21 cellular contexts compared by ENCODE assay signal in the genomic region with DNA sequence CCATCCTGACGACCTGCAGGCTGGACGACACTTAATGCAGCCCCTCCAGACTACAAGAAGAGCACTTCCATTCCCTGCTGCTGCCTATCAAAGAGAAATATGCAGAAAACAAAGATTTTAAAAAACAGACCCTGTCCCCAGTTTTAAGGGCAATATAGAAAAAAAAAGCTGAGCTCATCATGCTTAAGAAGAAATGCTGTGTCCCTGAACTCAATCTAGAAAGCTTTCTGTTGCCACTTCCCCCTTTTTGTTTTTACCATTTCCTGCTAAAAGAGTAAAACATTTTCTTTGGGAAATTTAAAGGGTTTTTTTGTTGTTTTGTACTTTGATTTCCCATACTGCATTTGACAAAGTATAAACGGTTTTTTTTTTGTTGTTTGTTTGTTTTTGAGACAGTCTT. TPM values are rescaled to one million over a fixed set of nuclear protein-coding genes. Genes with fewer than 3 reads are reported as not detected.
DNase-seq lines count a peak whose midpoint lies in the region; ATAC-seq and TF ChIP-seq lines count a peak whose summit lies in the region.
"Had no signal": no experiment of that assay in that cellular context is flagged by ENCODE, and none has a peak within 500 bp of the region (broad histone marks: within the 10 kb centered on the region; RNA-seq: fewer than 3 reads in every experiment).

No MANE protein-coding gene starts in this region.

- WGBS in IMR-90 (ENCODE audit: extremely low coverage in 2 of 2, insufficient read length in 1 of 2), 2 experiments, result no CpG with 5 or more reads among the region's 3 CpGs
- 84 to 94% methylated on average over 2 to 3 of the region's 3 CpGs for WGBS in endodermal cell (ENCODE audit: insufficient coverage in 1 of 2, insufficient read length in 1 of 2), 2 experiments

- no peaks in the 10 kb centered on the region for H3K27me3 Mint-ChIP-seq in endodermal cell (ENCODE audit: insufficient read depth)
- H3K27me3 Mint-ChIP-seq in activated T-helper 2 cell treated with anti-CD3 and anti-CD28 coated beads, Interferon-gamma antibody, Interleukin-2, Interleukin-4, amounts not matched to agents 10 μg/mL and 5 μg/mL and 100 μg/mL, durations not matched to agents 14 hours and 24 hours and 36 hours (ENCODE audit: low read depth), result no peaks in the 10 kb centered on the region
- H3K27me3 Mint-ChIP-seq: activated naive CD8-positive, alpha-beta T cell treated with anti-CD3 and anti-CD28 coated beads, Interleukin-2, amount 10 ng/mL, durations not matched to agents 7 days and 5 days had no signal

- H4K20me1 ChIP-seq in IMR-90 (ENCODE audit: insufficient read depth, low read length) (peaks cover 27% of the 10 kb centered on the region), OCI-LY7 (ENCODE audit: insufficient read depth, low read length) (no peaks in the 10 kb centered on the region)

- H2AFZ ChIP-seq in IMR-90 (replicated peaks; ENCODE audit: low read length, poor library complexity) (no peak overlapping the region), OCI-LY7 (ENCODE audit: low read length) (no peak overlapping the region)

- H3K9ac ChIP-seq in IMR-90 (ENCODE audit: low read depth, low read length) (no peak overlapping the region), endodermal cell (ENCODE audit: extremely low read depth, low read length, poor library complexity, severe bottlenecking) (no peak overlapping the region)
- H3K9ac ChIP-seq: BLaER1 treated with 17β-estradiol and CSF1 and Interleukin-3, amounts not matched to agents 10 nM and 100 nM had no signal

- no peak overlapping the region for H2AK9ac ChIP-seq in IMR-90 (replicated peaks; ENCODE audit: low read depth, low read length, poor library complexity)

- in situ Hi-C loops in IMR-90 (cut with MboI; ENCODE audit: low sequenced_read_pairs), result no loop called here

- H3K27me3 ChIP-seq in IMR-90 (ENCODE audit: control insufficient read depth, insufficient read depth, low read length), result no peaks in the 10 kb centered on the region
- no peaks in the 10 kb centered on the region for H3K27me3 ChIP-seq in endodermal cell (ENCODE audit: control insufficient read depth, insufficient read depth, low read length, poor library complexity, severe bottlenecking)
- H3K27me3 ChIP-seq: BLaER1 treated with 17β-estradiol and CSF1 and Interleukin-3, amounts not matched to agents 10 nM and 100 nM; transverse colon had no signal

- H3K9me3 ChIP-seq in IMR-90 (ENCODE audit: control insufficient read depth, insufficient read depth, low read length) (no peaks in the 10 kb centered on the region), OCI-LY7 (ENCODE audit: low read length) (no peaks in the 10 kb centered on the region), endodermal cell (ENCODE audit: control insufficient read depth, low read length) (no peaks in the 10 kb centered on the region)
- H3K9me3 ChIP-seq: transverse colon had no signal

- H2BK5ac ChIP-seq in IMR-90 (ENCODE audit: low read depth, low read length, poor library complexity, severe bottlenecking), result no peak overlapping the region

- no peaks in the 10 kb centered on the region for H3K9me2 ChIP-seq in OCI-LY7 (ENCODE audit: insufficient read depth, low read length)

- H3K36me3 Mint-ChIP-seq in endodermal cell (ENCODE audit: low read depth), result peaks cover 4% of the 10 kb centered on the region
- peaks cover 5% of the 10 kb centered on the region for H3K36me3 Mint-ChIP-seq in activated T-helper 2 cell treated with anti-CD3 and anti-CD28 coated beads, Interferon-gamma antibody, Interleukin-2, Interleukin-4, amounts not matched to agents 10 μg/mL and 5 μg/mL and 100 μg/mL, durations not matched to agents 14 hours and 24 hours and 36 hours (ENCODE audit: low read depth)

- no peak overlapping the region for H3K4ac ChIP-seq in IMR-90 (ENCODE audit: low read depth, low read length)

- no peak overlapping the region for H3K27ac ChIP-seq in IMR-90 (ENCODE audit: insufficient read depth, low read length)
- no peak overlapping the region for H3K27ac ChIP-seq in OCI-LY7 (ENCODE audit: low read depth, low read length, poor library complexity, severe bottlenecking)
- H3K27ac ChIP-seq in endodermal cell (ENCODE audit: low read depth, low read length), result no peak overlapping the region
- H3K27ac ChIP-seq: BLaER1 treated with 17β-estradiol and CSF1 and Interleukin-3, amounts not matched to agents 10 nM and 100 nM had no signal

- H2AK5ac ChIP-seq in IMR-90 (ENCODE audit: low read depth, low read length), result peak overlapping the region; percentile 6; the same call in 1 of the 2 replicates

- no peak overlapping the region for H3K23ac ChIP-seq in IMR-90 (ENCODE audit: low read depth, low read length)

- H3K14ac ChIP-seq in IMR-90 (replicated peaks; ENCODE audit: low read depth, low read length), result no peak overlapping the region

- CTCF ChIA-PET in IMR-90 (lab: Yijun Ruan, JAX), result interaction anchor here (1.1 kb wide), 1 partner anchor 10 kb away, joined by 3 read pairs; no protein-coding TSS in a partner anchor
- CTCF ChIA-PET in OCI-LY7 (lab: Charles Lee; ENCODE audit: unreplicated experiment), result no interaction called here

- H4K8ac ChIP-seq in IMR-90 (ENCODE audit: low read depth in 2 of 2, low read length in 2 of 2), result no peak overlapping the region

- DNase-seq in IMR-90 (no peak), OCI-LY7 (ENCODE audit: low spot score) (peak; percentile 14), endodermal cell (no peak), retina (peak; percentile 50)
- no peak for DNase-seq in activated T-helper 2 cell treated with anti-CD3 and anti-CD28 coated beads, Interferon-gamma antibody, Interleukin-2, Interleukin-4, amounts not matched to agents 10 μg/mL and 5 μg/mL and 100 μg/mL, durations not matched to agents 14 hours and 24 hours and 36 hours (ENCODE audit: low spot score)
- DNase-seq: activated CD4-positive, alpha-beta T cell treated with anti-CD3 and anti-CD28 coated beads for 4 hours; activated naive CD8-positive, alpha-beta T cell treated with anti-CD3 and anti-CD28 coated beads, Interleukin-2, amount 10 ng/mL, durations not matched to agents 7 days and 5 days; KG1; left ventricle myocardium superior; NCI-H1694; NCI-H226; NK-92 treated with Interleukin-12 subunit alpha and Interleukin-12 subunit beta, amount 100 ng/mL, for 24 hours; posterior cingulate gyrus; SHP77 treated with DMSO at 0.1 percent for 48 hours; transverse colon had no signal

- H3K4me3 ChIP-seq in IMR-90 (ENCODE audit: insufficient read depth, low read depth, low read length) (no peak overlapping the region), OCI-LY7 (ENCODE audit: low read depth, low read length, poor library complexity, severe bottlenecking) (no peak overlapping the region), endodermal cell (ENCODE audit: low read length) (no peak overlapping the region)
- H3K4me3 ChIP-seq: BLaER1 treated with 17β-estradiol and CSF1 and Interleukin-3, amounts not matched to agents 10 nM and 100 nM; smooth muscle cell; transverse colon had no signal

- H3K56ac ChIP-seq in IMR-90 (ENCODE audit: extremely low read depth, insufficient read depth, low read length), result no peak overlapping the region

- no peak overlapping the region for H2BK120ac ChIP-seq in IMR-90 (ENCODE audit: low read depth, low read length)

- no peak overlapping the region for H4K91ac ChIP-seq in IMR-90 (ENCODE audit: insufficient read depth, low read depth, low read length)

- H3K4me2 ChIP-seq in IMR-90 (ENCODE audit: low read depth, low read length) (no peak overlapping the region), OCI-LY7 (ENCODE audit: low read length) (no peak overlapping the region)
- H3K4me2 ChIP-seq: smooth muscle cell had no signal

- peak overlapping the region; percentile 1 for H3K27ac Mint-ChIP-seq in endodermal cell
- H3K27ac Mint-ChIP-seq in activated T-helper 2 cell treated with anti-CD3 and anti-CD28 coated beads, Interferon-gamma antibody, Interleukin-2, Interleukin-4, amounts not matched to agents 10 μg/mL and 5 μg/mL and 100 μg/mL, durations not matched to agents 14 hours and 24 hours and 36 hours, result no peak overlapping the region
- H3K27ac Mint-ChIP-seq: activated naive CD8-positive, alpha-beta T cell treated with anti-CD3 and anti-CD28 coated beads, Interleukin-2, amount 10 ng/mL, durations not matched to agents 7 days and 5 days had no signal

- peaks cover 29% of the 10 kb centered on the region for H3K4me1 Mint-ChIP-seq in endodermal cell
- H3K4me1 Mint-ChIP-seq in activated T-helper 2 cell treated with anti-CD3 and anti-CD28 coated beads, Interferon-gamma antibody, Interleukin-2, Interleukin-4, amounts not matched to agents 10 μg/mL and 5 μg/mL and 100 μg/mL, durations not matched to agents 14 hours and 24 hours and 36 hours (ENCODE audit: low read depth), result peaks cover 7% of the 10 kb centered on the region

- no peak for TF ChIP-seq RAD21 in IMR-90 (IDR thresholded peaks at IDR 0.05; ENCODE audit: low read length)

- TF ChIP-seq CTCF in IMR-90 (conservative IDR thresholded peaks at IDR 0.05; ENCODE audit: low read depth, low read length) (no peak), OCI-LY7 (conservative IDR thresholded peaks at IDR 0.05; ENCODE audit: low read length) (no peak), endodermal cell (conservative IDR thresholded peaks at IDR 0.05) (no peak)

- peaks cover 21% of the 10 kb centered on the region for H3K4me1 ChIP-seq in IMR-90 (ENCODE audit: control insufficient read depth, insufficient read depth, low read length)
- H3K4me1 ChIP-seq in OCI-LY7 (ENCODE audit: insufficient read depth, low read length, poor library complexity, severe bottlenecking), result peaks cover 6% of the 10 kb centered on the region
- H3K4me1 ChIP-seq in endodermal cell (ENCODE audit: control insufficient read depth, insufficient read depth, low read length), result no peaks in the 10 kb centered on the region

- TF ChIP-seq POLR2A in IMR-90 (IDR thresholded peaks at IDR 0.05; ENCODE audit: low read depth, low read length), result no peak

- no peak overlapping the region for H3K4me3 Mint-ChIP-seq in endodermal cell
- no peak overlapping the region for H3K4me3 Mint-ChIP-seq in activated T-helper 2 cell treated with anti-CD3 and anti-CD28 coated beads, Interferon-gamma antibody, Interleukin-2, Interleukin-4, amounts not matched to agents 10 μg/mL and 5 μg/mL and 100 μg/mL, durations not matched to agents 14 hours and 24 hours and 36 hours (ENCODE audit: low read depth)
- H3K4me3 Mint-ChIP-seq: activated naive CD8-positive, alpha-beta T cell treated with anti-CD3 and anti-CD28 coated beads, Interleukin-2, amount 10 ng/mL, durations not matched to agents 7 days and 5 days; T-helper 2 cell treated with Interferon-gamma antibody and Interleukin-4, amounts not matched to agents 5 μg/mL and 100 μg/mL, for 36 hours had no signal

- no peak overlapping the region for H2BK15ac ChIP-seq in IMR-90 (ENCODE audit: low read depth, low read length)

- H3K36me3 ChIP-seq in IMR-90 (ENCODE audit: control insufficient read depth, insufficient read depth, low read length) (no peaks in the 10 kb centered on the region), OCI-LY7 (ENCODE audit: insufficient read depth, low read length) (no peaks in the 10 kb centered on the region), endodermal cell (ENCODE audit: control insufficient read depth, insufficient read depth, low read length) (no peaks in the 10 kb centered on the region)
- H3K36me3 ChIP-seq: transverse colon had no signal

- ATAC-seq in IMR-90 (ENCODE audit: low read depth) (no peak), HG03342 (IDR thresholded peaks at IDR 0.05; ENCODE audit: unreplicated experiment) (no peak), GM18517 (IDR thresholded peaks at IDR 0.05; ENCODE audit: unreplicated experiment) (no peak), GM19328 (IDR thresholded peaks at IDR 0.05; ENCODE audit: unreplicated experiment) (no peak)

- H2BK20ac ChIP-seq in IMR-90 (ENCODE audit: low read depth, low read length), result no peak overlapping the region

- H4K5ac ChIP-seq in IMR-90 (ENCODE audit: low read depth, low read length), result no peak overlapping the region

- H3K18ac ChIP-seq in IMR-90 (ENCODE audit: low read depth, low read length), result no peak overlapping the region

- peaks cover 24% of the 10 kb centered on the region for H3K9me1 ChIP-seq in IMR-90 (ENCODE audit: insufficient read depth, low read length)

- intact Hi-C loops in IMR-90 (cut with micrococcal nuclease) (no loop called here), OCI-LY7 (cut with micrococcal nuclease; ENCODE audit: unreplicated experiment) (no loop called here)
- intact Hi-C loops in activated T-helper 2 cell treated with anti-CD3 and anti-CD28 coated beads, Interferon-gamma antibody, Interleukin-2, Interleukin-4, amounts not matched to agents 10 μg/mL and 5 μg/mL and 100 μg/mL, durations not matched to agents 14 hours and 24 hours and 36 hours (cut with micrococcal nuclease), result no loop called here

- POLR2A ChIA-PET in IMR-90 (lab: Charles Lee; ENCODE audit: unreplicated experiment), result no interaction called here
- POLR2A ChIA-PET in OCI-LY7 (lab: Charles Lee), result interaction anchor here (0.8 kb wide), 1 partner anchor 44 kb away, joined by 4 read pairs; no protein-coding TSS in a partner anchor

- no peaks in the 10 kb centered on the region for H3K9me3 Mint-ChIP-seq in endodermal cell
- no peaks in the 10 kb centered on the region for H3K9me3 Mint-ChIP-seq in activated T-helper 2 cell treated with anti-CD3 and anti-CD28 coated beads, Interferon-gamma antibody, Interleukin-2, Interleukin-4, amounts not matched to agents 10 μg/mL and 5 μg/mL and 100 μg/mL, durations not matched to agents 14 hours and 24 hours and 36 hours
- H3K9me3 Mint-ChIP-seq: T-helper 2 cell treated with Interferon-gamma antibody and Interleukin-4, amounts not matched to agents 5 μg/mL and 100 μg/mL, for 36 hours had no signal

- dilution Hi-C loops in IMR-90 (cut with HindIII; ENCODE audit: low sequenced_read_pairs, unreplicated experiment), result no loop called here

- H3K79me2 ChIP-seq in OCI-LY7 (ENCODE audit: insufficient read depth, low read depth, low read length), result no peaks in the 10 kb centered on the region

- H3K79me1 ChIP-seq in IMR-90 (ENCODE audit: low read depth in 1 of 2, low read length in 2 of 2), result peaks cover 31 to 71% of the 10 kb centered on the region in 2 experiments

- BruUV-seq in IMR-90 (replicated peaks; lab: Mats Ljungman, UMichigan) (no TSS peak), OCI-LY7 (replicated peaks; lab: Mats Ljungman, UMichigan) (no TSS peak)

RNA-seq across cellular contexts. Expression of a gene that starts 35.4 kb away (rescaled TPM):
- total RNA-seq in IMR-90 (2012; rRNA removed), result 64.2 and 80.7 TPM in 2 replicates
- polyA plus RNA-seq in IMR-90 (2012; rRNA removed), result 84.0 and 108 TPM in 2 replicates
- 66.3 and 83.3 TPM in 2 replicates for polyA plus RNA-seq in IMR-90 (2012; cell fraction: cytosol; rRNA removed)
- 61.1 and 62.6 TPM in 2 replicates for polyA plus RNA-seq in IMR-90 (2012; cell fraction: nucleus; rRNA removed; ENCODE audit: low replicate concordance)
- total RNA-seq in OCI-LY7 (2014; rRNA removed; shearing (Covaris generic)), result 5.9 and 10.6 TPM in 2 replicates
- 12.0 and 12.9 TPM in 2 replicates for total RNA-seq in OCI-LY7 (2022)
- 10 to 100 TPM; 48.2 to 52.7 TPM for total RNA-seq in endodermal cell
- 34.8 TPM for polyA plus RNA-seq in endodermal cell (2013, experiment 1 of 2)
- 35.4 TPM for polyA plus RNA-seq in endodermal cell (2013, experiment 2 of 2)
- total RNA-seq in activated T-helper 2 cell treated with anti-CD3 and anti-CD28 coated beads, Interferon-gamma antibody, Interleukin-2, Interleukin-4, amounts not matched to agents 10 μg/mL and 5 μg/mL and 100 μg/mL, durations not matched to agents 14 hours and 24 hours and 36 hours, result 29.0 and 29.5 TPM in 2 replicates

RNA-seq across cellular contexts. Expression of a gene that starts 52.3 kb away (rescaled TPM):
- total RNA-seq in IMR-90 (2012; rRNA removed) (6.6 and 12.2 TPM in 2 replicates), OCI-LY7 (2022) (29.9 and 30.8 TPM in 2 replicates), endodermal cell (10 to 100 TPM; 40.2 to 48.6 TPM)
- 4.1 and 4.9 TPM in 2 replicates for polyA plus RNA-seq in IMR-90 (2012; rRNA removed)
- polyA plus RNA-seq in IMR-90 (2012; cell fraction: cytosol; rRNA removed), result 0.90 and 2.2 TPM in 2 replicates
- polyA plus RNA-seq in IMR-90 (2012; cell fraction: nucleus; rRNA removed; ENCODE audit: low replicate concordance), result 0.63 and 2.9 TPM in 2 replicates
- total RNA-seq in OCI-LY7 (2014; rRNA removed; shearing (Covaris generic)), result 22.8 and 23.0 TPM in 2 replicates
- polyA plus RNA-seq in endodermal cell (2013, experiment 1 of 2), result 26.7 TPM
- 30.4 TPM for polyA plus RNA-seq in endodermal cell (2013, experiment 2 of 2)
- total RNA-seq in activated T-helper 2 cell treated with anti-CD3 and anti-CD28 coated beads, Interferon-gamma antibody, Interleukin-2, Interleukin-4, amounts not matched to agents 10 μg/mL and 5 μg/mL and 100 μg/mL, durations not matched to agents 14 hours and 24 hours and 36 hours, result 33.5 and 36.3 TPM in 2 replicates

Comparison
In these comparisons a context has a peak if more than half of its experiments do, and no peak if none do; other contexts are left out.
1. DNase-seq: peak in OCI-LY7 (single experiment) and retina (single experiment); none in IMR-90 (single experiment), endodermal cell (single experiment) and activated T-helper 2 cell treated with anti-CD3 and anti-CD28 coated beads, Interferon-gamma antibody, Interleukin-2, Interleukin-4, amounts not matched to agents 10 μg/mL and 5 μg/mL and 100 μg/mL, durations not matched to agents 14 hours and 24 hours and 36 hours (single experiment).